ENCODE assay signal across 15 cellular contexts in the genomic region with DNA sequence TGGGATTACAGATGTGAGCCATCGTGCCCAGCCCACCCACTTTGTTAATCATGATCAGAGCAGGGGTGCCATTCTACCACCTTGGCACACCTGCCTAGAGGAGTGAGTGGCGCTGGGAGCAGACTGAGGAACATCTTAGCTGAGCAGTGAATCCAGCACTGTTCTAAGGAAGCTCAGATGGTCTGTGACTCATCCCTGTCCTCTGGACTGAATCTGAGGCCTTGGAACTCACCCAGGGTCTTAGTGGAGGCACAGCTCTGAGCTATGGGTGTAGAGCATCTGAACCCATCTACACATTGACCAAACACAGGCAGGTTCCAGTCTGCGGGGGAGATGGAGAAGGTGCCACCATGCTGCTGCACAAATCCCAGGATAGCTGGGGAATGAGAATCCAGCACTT. TPM values are rescaled to one million over a fixed set of nuclear protein-coding genes. Genes with fewer than 3 reads are reported as not detected.
DNase-seq lines count a peak whose midpoint lies in the region; ATAC-seq and TF ChIP-seq lines count a peak whose summit lies in the region.
"Had no signal": no experiment of that assay in that cellular context is flagged by ENCODE, and none has a peak within 500 bp of the region (broad histone marks: within the 10 kb centered on the region; RNA-seq: fewer than 3 reads in every experiment).

No MANE protein-coding gene starts in this region.

- H3K9ac ChIP-seq in mammary epithelial cell (ENCODE audit: insufficient read depth, low read length) (no peak overlapping the region), mesenchymal stem cell (ENCODE audit: low read length) (no peak overlapping the region)

- BruUV-seq in mammary epithelial cell (replicated peaks; lab: Mats Ljungman, UMichigan) = no TSS peak

- H3K18ac ChIP-seq in mesenchymal stem cell (ENCODE audit: low read depth in 1 of 2, low read length in 2 of 2) = no peak overlapping the region

- H3K36me3 ChIP-seq in mammary epithelial cell (ENCODE audit: insufficient read depth, low read length) (peaks cover 6% of the 10 kb centered on the region), mesenchymal stem cell (ENCODE audit: control insufficient read depth in 1 of 2, insufficient read depth in 2 of 2, low read depth in 1 of 2, low read length in 2 of 2) (peaks cover 51 to 57% of the 10 kb centered on the region in 2 experiments), left ventricle myocardium inferior (peaks cover 27% of the 10 kb centered on the region)

- no peak overlapping the region for H2BK120ac ChIP-seq in mesenchymal stem cell (ENCODE audit: low read depth, low read length)

- CTCF ChIA-PET in mammary epithelial cell (lab: Charles Lee; ENCODE audit: low non-redundant PET) = no interaction called here

- H3K27ac ChIP-seq in mammary epithelial cell (ENCODE audit: insufficient read depth, low read depth, low read length) (no peak overlapping the region), mesenchymal stem cell (ENCODE audit: low read length, poor library complexity, severe bottlenecking) (no peak overlapping the region), left ventricle myocardium inferior (replicated peaks) (no peak overlapping the region)

- H2BK15ac ChIP-seq in mesenchymal stem cell (ENCODE audit: low read depth, poor library complexity, severe bottlenecking) = no peak overlapping the region

- H3K79me1 ChIP-seq in mesenchymal stem cell (replicated peaks; ENCODE audit: low read length, poor library complexity, severe bottlenecking) = peaks cover 16% of the 10 kb centered on the region

- peaks cover 12% of the 10 kb centered on the region for H3K79me2 ChIP-seq in mammary epithelial cell (ENCODE audit: insufficient read depth, low read length)

- intact Hi-C loops in mammary epithelial cell (cut with micrococcal nuclease) (no loop called here), left ventricle myocardium inferior (cut with micrococcal nuclease) (no loop called here)

- H3K4me3 ChIP-seq in mammary epithelial cell (replicated peaks in 1 of 3; ENCODE audit: insufficient read depth in 1 of 3, low read depth in 2 of 3, low read length in 3 of 3) (no peak overlapping the region), mesenchymal stem cell (ENCODE audit: insufficient read depth in 1 of 2, low read depth in 1 of 2, low read length in 2 of 2) (no peak overlapping the region), left ventricle myocardium inferior (no peak overlapping the region)
- H3K4me3 ChIP-seq: skin epidermis had no signal

- H4K8ac ChIP-seq in mesenchymal stem cell (ENCODE audit: low read length) = no peak overlapping the region

- H3K4me1 ChIP-seq in mammary epithelial cell (ENCODE audit: insufficient read depth, low read length) (peaks cover 20% of the 10 kb centered on the region), mesenchymal stem cell (ENCODE audit: control insufficient read depth, insufficient read depth, low read depth, low read length) (peaks cover 5% of the 10 kb centered on the region), left ventricle myocardium inferior (no peaks in the 10 kb centered on the region)

- H3K27me3 ChIP-seq in mammary epithelial cell (ENCODE audit: insufficient read depth, low read length) = no peaks in the 10 kb centered on the region
- H3K27me3 ChIP-seq in mesenchymal stem cell (ENCODE audit: control insufficient read depth in 1 of 2, insufficient read depth in 1 of 2, low read length in 2 of 2) = no peaks in the 10 kb centered on the region
- H3K27me3 ChIP-seq in left ventricle myocardium inferior (ENCODE audit: low read depth) = no peaks in the 10 kb centered on the region

- dilution Hi-C loops in mammary epithelial cell (cut with HindIII; ENCODE audit: low sequenced_read_pairs) = no loop called here

- H3K9me3 ChIP-seq in mammary epithelial cell (replicated peaks; ENCODE audit: insufficient read depth, low read length) (no peaks in the 10 kb centered on the region), mesenchymal stem cell (ENCODE audit: control insufficient read depth, low read length) (no peaks in the 10 kb centered on the region), left ventricle myocardium inferior (replicated peaks) (no peaks in the 10 kb centered on the region)

- peak overlapping the region in 1 of 2 experiments; percentile 40 for H3K23ac ChIP-seq in mesenchymal stem cell (ENCODE audit: low read length in 2 of 2)

- DNase-seq in AG20443 (ENCODE audit: low spot score) (peak; percentile 90), MV-4-11 (lab: John Stamatoyannopoulos, UW) (peak; percentile 15), mammary epithelial cell (peak; percentile 60), mesenchymal stem cell (peak; percentile 65), left ventricle myocardium inferior (no peak), cerebellum (ENCODE audit: low spot score) (no peak), cerebellar nuclear complex (lab: John Stamatoyannopoulos, UW) (no peak)
- DNase-seq: amygdala, COR-L47, erythroblast, NCI-H1930, nephron progenitor cell had no signal

- no peak overlapping the region for H3K4ac ChIP-seq in mesenchymal stem cell (ENCODE audit: low read depth in 1 of 2, low read length in 2 of 2)

- no peak overlapping the region for H2BK12ac ChIP-seq in mesenchymal stem cell (ENCODE audit: low read length in 2 of 2)

- no peak overlapping the region for H2AFZ ChIP-seq in mammary epithelial cell (ENCODE audit: low read depth, low read length)
- H2AFZ ChIP-seq in mesenchymal stem cell (ENCODE audit: low read depth, low read length) = no peak overlapping the region

- no peak overlapping the region for H2BK5ac ChIP-seq in mesenchymal stem cell (ENCODE audit: low read depth, low read length, poor library complexity, severe bottlenecking)

- H3K4me2 ChIP-seq in mammary epithelial cell (ENCODE audit: insufficient read depth, low read depth, low read length) (no peak overlapping the region), mesenchymal stem cell (ENCODE audit: low read length, poor library complexity, severe bottlenecking) (no peak overlapping the region)

- TF ChIP-seq CTCF in mammary epithelial cell (conservative IDR thresholded peaks at IDR 0.05 in 1 of 2, IDR thresholded peaks at IDR 0.05 in 1 of 2; ENCODE audit: extremely low read depth in 1 of 2, insufficient read depth in 1 of 2, low read depth in 1 of 2, low read length in 2 of 2) = no peak
- TF ChIP-seq CTCF in left ventricle myocardium inferior (IDR thresholded peaks at IDR 0.05; ENCODE audit: borderline replicate concordance) = no peak

- no peak for ATAC-seq in GM18505 (IDR thresholded peaks at IDR 0.05; ENCODE audit: unreplicated experiment)
- ATAC-seq: HepG2 had no signal

- in situ Hi-C loops in mammary epithelial cell (cut with MboI; ENCODE audit: low sequenced_read_pairs in 2 of 2) = no loop called here

- no peak overlapping the region for H3K14ac ChIP-seq in mesenchymal stem cell (ENCODE audit: low read length in 2 of 2)

- H4K20me1 ChIP-seq in mammary epithelial cell (ENCODE audit: insufficient read depth, low read length) = no peaks in the 10 kb centered on the region

- H2AK5ac ChIP-seq in mesenchymal stem cell (ENCODE audit: low read length, severe bottlenecking) = no peak overlapping the region

- WGBS in mammary epithelial cell (ENCODE audit: low coverage, missing lambda C conversion rate) = 89% methylated on average over 3 of the region's 3 CpGs
- WGBS in mesenchymal stem cell = 98% methylated on average over 3 of the region's 3 CpGs

- TF ChIP-seq POLR2A in GM18505 (IDR thresholded peaks at IDR 0.05; ENCODE audit: borderline replicate concordance, extremely low read depth, insufficient read depth, insufficient read length) = no peak

- H4K91ac ChIP-seq in mesenchymal stem cell (ENCODE audit: low read length) = no peak overlapping the region

RNA-seq across cellular contexts. Expression of gene PGAP2, which starts 14.9 kb away (rescaled TPM):
- total RNA-seq in mammary epithelial cell (10 to 100 TPM; 20.3 to 36.4 TPM), left ventricle myocardium inferior (27.8 TPM), cerebellum (14.7 TPM)
- polyA plus RNA-seq in mammary epithelial cell = 45.2 TPM
- 74.2 TPM for polyA minus RNA-seq in mammary epithelial cell
- polyA plus RNA-seq in mesenchymal stem cell (2013, experiment 1 of 2) = 16.4 TPM
- polyA plus RNA-seq in mesenchymal stem cell (2013, experiment 2 of 2) = 15.1 TPM

RNA-seq across cellular contexts. Expression of gene RHOG, which starts 17.5 kb away (rescaled TPM):
- total RNA-seq in mammary epithelial cell (10 to 100 TPM; 11.5 to 61.4 TPM), left ventricle myocardium inferior (23.1 TPM), cerebellum (3.5 TPM)
- polyA plus RNA-seq in mammary epithelial cell = 92.3 TPM
- polyA minus RNA-seq in mammary epithelial cell = 107 TPM
- 77.1 TPM for polyA plus RNA-seq in mesenchymal stem cell (2013, experiment 1 of 2)
- polyA plus RNA-seq in mesenchymal stem cell (2013, experiment 2 of 2) = 76.9 TPM

RNA-seq across cellular contexts. Expression of gene NUP98, which starts 25.9 kb away (rescaled TPM):
- total RNA-seq in mammary epithelial cell = 100 to 1,000 TPM in 1 of 2 donors, 10 to 100 TPM in 1; 73.6 to 108 TPM
- polyA plus RNA-seq in mammary epithelial cell = 105 TPM
- polyA minus RNA-seq in mammary epithelial cell = 493 TPM
- 39.3 TPM for polyA plus RNA-seq in mesenchymal stem cell (2013, experiment 1 of 2)
- polyA plus RNA-seq in mesenchymal stem cell (2013, experiment 2 of 2) = 37.2 TPM
- 37.3 TPM for total RNA-seq in left ventricle myocardium inferior
- total RNA-seq in cerebellum = 82.2 TPM

RNA-seq across cellular contexts. Expression of gene STIM1, which starts 32.2 kb away (rescaled TPM):
- total RNA-seq in mammary epithelial cell = 10 to 100 TPM; 57.0 to 74.0 TPM
- 45.2 TPM for polyA plus RNA-seq in mammary epithelial cell
- polyA minus RNA-seq in mammary epithelial cell = 74.4 TPM
- polyA plus RNA-seq in mesenchymal stem cell (2013, experiment 1 of 2) = 37.2 TPM
- 35.2 TPM for polyA plus RNA-seq in mesenchymal stem cell (2013, experiment 2 of 2)
- 32.0 TPM for total RNA-seq in left ventricle myocardium inferior
- 25.9 TPM for total RNA-seq in cerebellum

Comparison
In these comparisons a context has a peak if more than half of its experiments do, and no peak if none do; other contexts are left out.
1. DNase-seq: peak in AG20443 (single experiment), MV-4-11 (single experiment), mammary epithelial cell (single experiment) and mesenchymal stem cell (single experiment); none in left ventricle myocardium inferior (single experiment), cerebellum (single experiment) and cerebellar nuclear complex (0 of 2).